Comparison of ENCODE assay signal across 1 cellular context in genomic region chr15:47415539-47415971, GRCh38.
TF ChIP-seq lines count a peak whose summit lies in the region.

No MANE protein-coding gene starts in this region.

TF ChIP-seq in H1, 55 proteins besides CTCF, POLR2A, EP300 and RAD21:
- TF ChIP-seq TEAD4 (IDR thresholded peaks at IDR 0.05; ENCODE audit: low read depth, low read length) = no peak
- TF ChIP-seq, protein P1, sequence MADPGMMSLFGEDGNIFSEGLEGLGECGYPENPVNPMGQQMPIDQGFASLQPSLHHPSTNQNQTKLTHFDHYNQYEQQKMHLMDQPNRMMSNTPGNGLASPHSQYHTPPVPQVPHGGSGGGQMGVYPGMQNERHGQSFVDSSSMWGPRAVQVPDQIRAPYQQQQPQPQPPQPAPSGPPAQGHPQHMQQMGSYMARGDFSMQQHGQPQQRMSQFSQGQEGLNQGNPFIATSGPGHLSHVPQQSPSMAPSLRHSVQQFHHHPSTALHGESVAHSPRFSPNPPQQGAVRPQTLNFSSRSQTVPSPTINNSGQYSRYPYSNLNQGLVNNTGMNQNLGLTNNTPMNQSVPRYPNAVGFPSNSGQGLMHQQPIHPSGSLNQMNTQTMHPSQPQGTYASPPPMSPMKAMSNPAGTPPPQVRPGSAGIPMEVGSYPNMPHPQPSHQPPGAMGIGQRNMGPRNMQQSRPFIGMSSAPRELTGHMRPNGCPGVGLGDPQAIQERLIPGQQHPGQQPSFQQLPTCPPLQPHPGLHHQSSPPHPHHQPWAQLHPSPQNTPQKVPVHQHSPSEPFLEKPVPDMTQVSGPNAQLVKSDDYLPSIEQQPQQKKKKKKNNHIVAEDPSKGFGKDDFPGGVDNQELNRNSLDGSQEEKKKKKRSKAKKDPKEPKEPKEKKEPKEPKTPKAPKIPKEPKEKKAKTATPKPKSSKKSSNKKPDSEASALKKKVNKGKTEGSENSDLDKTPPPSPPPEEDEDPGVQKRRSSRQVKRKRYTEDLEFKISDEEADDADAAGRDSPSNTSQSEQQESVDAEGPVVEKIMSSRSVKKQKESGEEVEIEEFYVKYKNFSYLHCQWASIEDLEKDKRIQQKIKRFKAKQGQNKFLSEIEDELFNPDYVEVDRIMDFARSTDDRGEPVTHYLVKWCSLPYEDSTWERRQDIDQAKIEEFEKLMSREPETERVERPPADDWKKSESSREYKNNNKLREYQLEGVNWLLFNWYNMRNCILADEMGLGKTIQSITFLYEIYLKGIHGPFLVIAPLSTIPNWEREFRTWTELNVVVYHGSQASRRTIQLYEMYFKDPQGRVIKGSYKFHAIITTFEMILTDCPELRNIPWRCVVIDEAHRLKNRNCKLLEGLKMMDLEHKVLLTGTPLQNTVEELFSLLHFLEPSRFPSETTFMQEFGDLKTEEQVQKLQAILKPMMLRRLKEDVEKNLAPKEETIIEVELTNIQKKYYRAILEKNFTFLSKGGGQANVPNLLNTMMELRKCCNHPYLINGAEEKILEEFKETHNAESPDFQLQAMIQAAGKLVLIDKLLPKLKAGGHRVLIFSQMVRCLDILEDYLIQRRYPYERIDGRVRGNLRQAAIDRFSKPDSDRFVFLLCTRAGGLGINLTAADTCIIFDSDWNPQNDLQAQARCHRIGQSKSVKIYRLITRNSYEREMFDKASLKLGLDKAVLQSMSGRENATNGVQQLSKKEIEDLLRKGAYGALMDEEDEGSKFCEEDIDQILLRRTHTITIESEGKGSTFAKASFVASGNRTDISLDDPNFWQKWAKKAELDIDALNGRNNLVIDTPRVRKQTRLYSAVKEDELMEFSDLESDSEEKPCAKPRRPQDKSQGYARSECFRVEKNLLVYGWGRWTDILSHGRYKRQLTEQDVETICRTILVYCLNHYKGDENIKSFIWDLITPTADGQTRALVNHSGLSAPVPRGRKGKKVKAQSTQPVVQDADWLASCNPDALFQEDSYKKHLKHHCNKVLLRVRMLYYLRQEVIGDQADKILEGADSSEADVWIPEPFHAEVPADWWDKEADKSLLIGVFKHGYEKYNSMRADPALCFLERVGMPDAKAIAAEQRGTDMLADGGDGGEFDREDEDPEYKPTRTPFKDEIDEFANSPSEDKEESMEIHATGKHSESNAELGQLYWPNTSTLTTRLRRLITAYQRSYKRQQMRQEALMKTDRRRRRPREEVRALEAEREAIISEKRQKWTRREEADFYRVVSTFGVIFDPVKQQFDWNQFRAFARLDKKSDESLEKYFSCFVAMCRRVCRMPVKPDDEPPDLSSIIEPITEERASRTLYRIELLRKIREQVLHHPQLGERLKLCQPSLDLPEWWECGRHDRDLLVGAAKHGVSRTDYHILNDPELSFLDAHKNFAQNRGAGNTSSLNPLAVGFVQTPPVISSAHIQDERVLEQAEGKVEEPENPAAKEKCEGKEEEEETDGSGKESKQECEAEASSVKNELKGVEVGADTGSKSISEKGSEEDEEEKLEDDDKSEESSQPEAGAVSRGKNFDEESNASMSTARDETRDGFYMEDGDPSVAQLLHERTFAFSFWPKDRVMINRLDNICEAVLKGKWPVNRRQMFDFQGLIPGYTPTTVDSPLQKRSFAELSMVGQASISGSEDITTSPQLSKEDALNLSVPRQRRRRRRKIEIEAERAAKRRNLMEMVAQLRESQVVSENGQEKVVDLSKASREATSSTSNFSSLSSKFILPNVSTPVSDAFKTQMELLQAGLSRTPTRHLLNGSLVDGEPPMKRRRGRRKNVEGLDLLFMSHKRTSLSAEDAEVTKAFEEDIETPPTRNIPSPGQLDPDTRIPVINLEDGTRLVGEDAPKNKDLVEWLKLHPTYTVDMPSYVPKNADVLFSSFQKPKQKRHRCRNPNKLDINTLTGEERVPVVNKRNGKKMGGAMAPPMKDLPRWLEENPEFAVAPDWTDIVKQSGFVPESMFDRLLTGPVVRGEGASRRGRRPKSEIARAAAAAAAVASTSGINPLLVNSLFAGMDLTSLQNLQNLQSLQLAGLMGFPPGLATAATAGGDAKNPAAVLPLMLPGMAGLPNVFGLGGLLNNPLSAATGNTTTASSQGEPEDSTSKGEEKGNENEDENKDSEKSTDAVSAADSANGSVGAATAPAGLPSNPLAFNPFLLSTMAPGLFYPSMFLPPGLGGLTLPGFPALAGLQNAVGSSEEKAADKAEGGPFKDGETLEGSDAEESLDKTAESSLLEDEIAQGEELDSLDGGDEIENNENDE (IDR thresholded peaks at IDR 0.05; ENCODE audit: insufficient replicate concordance, low read length) = no peak
- no peak for TF ChIP-seq CREB1 (IDR thresholded peaks at IDR 0.05)
- TF ChIP-seq POLR2AphosphoS5 (IDR thresholded peaks at IDR 0.05; ENCODE audit: low read depth, low read length) = no peak
- no peak for TF ChIP-seq SP4 (IDR thresholded peaks at IDR 0.05; ENCODE audit: low read length)
- TF ChIP-seq GTF2F1 (IDR thresholded peaks at IDR 0.05; ENCODE audit: borderline replicate concordance, low read depth, low read length) = no peak
- TF ChIP-seq TAF7 (optimal IDR thresholded peaks at IDR 0.05; ENCODE audit: borderline replicate concordance, low read depth, low read length) = no peak
- no peak for TF ChIP-seq ATF2 (IDR thresholded peaks at IDR 0.05; ENCODE audit: low read length)
- no peak for TF ChIP-seq FOSL1 (IDR thresholded peaks at IDR 0.05; ENCODE audit: insufficient read depth, low read depth, low read length)
- no peak for TF ChIP-seq TAF1 (IDR thresholded peaks at IDR 0.05; ENCODE audit: low read depth, low read length)
- TF ChIP-seq JUN (IDR thresholded peaks at IDR 0.05; ENCODE audit: low read depth, low read length) = no peak
- TF ChIP-seq BACH1 (IDR thresholded peaks at IDR 0.05; ENCODE audit: low read length) = no peak
- TF ChIP-seq TCF12 (IDR thresholded peaks at IDR 0.05; ENCODE audit: low read depth, low read length) = no peak
- TF ChIP-seq, protein P2, sequence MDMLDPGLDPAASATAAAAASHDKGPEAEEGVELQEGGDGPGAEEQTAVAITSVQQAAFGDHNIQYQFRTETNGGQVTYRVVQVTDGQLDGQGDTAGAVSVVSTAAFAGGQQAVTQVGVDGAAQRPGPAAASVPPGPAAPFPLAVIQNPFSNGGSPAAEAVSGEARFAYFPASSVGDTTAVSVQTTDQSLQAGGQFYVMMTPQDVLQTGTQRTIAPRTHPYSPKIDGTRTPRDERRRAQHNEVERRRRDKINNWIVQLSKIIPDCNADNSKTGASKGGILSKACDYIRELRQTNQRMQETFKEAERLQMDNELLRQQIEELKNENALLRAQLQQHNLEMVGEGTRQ (IDR thresholded peaks at IDR 0.05; ENCODE audit: low read length) = no peak
- TF ChIP-seq CEBPB (IDR thresholded peaks at IDR 0.05; ENCODE audit: low read depth, low read length) = no peak
- TF ChIP-seq POU5F1 (IDR thresholded peaks at IDR 0.05; ENCODE audit: low read depth, low read length) = no peak
- TF ChIP-seq SRF (IDR thresholded peaks at IDR 0.05; ENCODE audit: low read depth, low read length) = no peak
- TF ChIP-seq SP2 (IDR thresholded peaks at IDR 0.05; ENCODE audit: low read length) = no peak
